In the genomic region with DNA sequence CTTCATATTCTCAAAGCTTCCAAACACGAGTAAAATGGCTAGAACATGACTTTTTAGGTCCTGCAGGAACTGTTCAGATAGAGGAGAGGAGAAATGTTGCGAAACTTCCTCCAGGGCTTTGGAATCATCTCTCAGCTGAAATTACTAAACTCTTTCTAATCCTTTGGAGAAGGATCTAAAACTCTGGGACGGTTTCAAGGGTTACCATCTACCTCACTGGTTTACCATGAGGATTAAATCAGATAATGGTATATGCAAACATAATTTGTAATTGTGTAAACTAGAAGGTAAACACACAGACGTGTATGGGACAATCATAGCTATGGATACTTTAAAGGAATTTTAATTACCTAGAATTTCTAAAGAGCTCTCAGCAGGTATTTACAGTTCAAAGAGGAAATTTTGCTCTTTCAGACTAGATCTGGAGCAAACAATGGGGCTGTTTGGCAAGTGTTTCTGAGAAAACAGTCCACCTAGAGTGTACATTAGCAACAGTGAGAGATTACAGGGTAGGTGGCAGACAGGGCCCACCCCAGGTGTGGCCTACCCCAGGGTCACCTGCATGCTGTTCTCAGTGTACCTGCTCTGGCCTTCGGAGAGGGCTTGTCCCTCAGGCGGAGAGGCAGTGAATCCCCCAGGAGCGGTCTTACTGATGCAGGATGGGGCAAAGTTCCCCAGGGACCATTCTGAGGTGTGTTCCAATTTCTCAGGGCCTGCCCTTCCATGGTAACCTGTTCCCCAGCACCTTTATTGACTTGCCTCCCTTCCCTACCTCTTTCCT, we compare ENCODE assay signal across 1 cellular context.
A peak's percentile ranks its signal among the peaks of the same experiment; 100 is the strongest.
TF ChIP-seq lines count a peak whose summit lies in the region.

No MANE protein-coding gene starts in this region.

TF ChIP-seq in HepG2, 621 proteins besides CTCF, POLR2A, EP300 and RAD21 (continued from another document and continues in another):
- TF ChIP-seq, protein P1, sequence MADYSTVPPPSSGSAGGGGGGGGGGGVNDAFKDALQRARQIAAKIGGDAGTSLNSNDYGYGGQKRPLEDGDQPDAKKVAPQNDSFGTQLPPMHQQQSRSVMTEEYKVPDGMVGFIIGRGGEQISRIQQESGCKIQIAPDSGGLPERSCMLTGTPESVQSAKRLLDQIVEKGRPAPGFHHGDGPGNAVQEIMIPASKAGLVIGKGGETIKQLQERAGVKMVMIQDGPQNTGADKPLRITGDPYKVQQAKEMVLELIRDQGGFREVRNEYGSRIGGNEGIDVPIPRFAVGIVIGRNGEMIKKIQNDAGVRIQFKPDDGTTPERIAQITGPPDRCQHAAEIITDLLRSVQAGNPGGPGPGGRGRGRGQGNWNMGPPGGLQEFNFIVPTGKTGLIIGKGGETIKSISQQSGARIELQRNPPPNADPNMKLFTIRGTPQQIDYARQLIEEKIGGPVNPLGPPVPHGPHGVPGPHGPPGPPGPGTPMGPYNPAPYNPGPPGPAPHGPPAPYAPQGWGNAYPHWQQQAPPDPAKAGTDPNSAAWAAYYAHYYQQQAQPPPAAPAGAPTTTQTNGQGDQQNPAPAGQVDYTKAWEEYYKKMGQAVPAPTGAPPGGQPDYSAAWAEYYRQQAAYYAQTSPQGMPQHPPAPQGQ (CRISPR knock-in tag; IDR thresholded peaks at IDR 0.05; ENCODE audit: borderline replicate concordance), result no peak
- TF ChIP-seq RCOR2 (CRISPR knock-in tag; IDR thresholded peaks at IDR 0.05) (peak; percentile 94), HHEX (CRISPR knock-in tag; IDR thresholded peaks at IDR 0.05) (peak; percentile 94), GATAD2A (CRISPR knock-in tag; IDR thresholded peaks at IDR 0.05) (peak; percentile 96), ZNF850 (CRISPR knock-in tag; conservative IDR thresholded peaks at IDR 0.05) (no peak), ZBTB8A (CRISPR knock-in tag; IDR thresholded peaks at IDR 0.05; ENCODE audit: borderline replicate concordance, low read depth) (no peak), RFXANK (CRISPR knock-in tag; IDR thresholded peaks at IDR 0.05) (no peak), FOXJ3 (CRISPR knock-in tag; IDR thresholded peaks at IDR 0.05; ENCODE audit: borderline replicate concordance) (peak; percentile 98), SNAI1 (CRISPR knock-in tag; IDR thresholded peaks at IDR 0.05; ENCODE audit: borderline replicate concordance) (0 out of 2 replicates have a peak, but pooled peaks have one; percentile 63), ZNF782 (CRISPR knock-in tag; IDR thresholded peaks at IDR 0.05; ENCODE audit: borderline replicate concordance) (no peak), ZBTB20 (CRISPR knock-in tag; IDR thresholded peaks at IDR 0.05; ENCODE audit: borderline replicate concordance, low read depth) (peak; percentile 96; the same call in 1 of the 2 replicates), RXRB (CRISPR knock-in tag; IDR thresholded peaks at IDR 0.05; ENCODE audit: borderline replicate concordance) (peak; percentile 66), ZNF816 (CRISPR knock-in tag; IDR thresholded peaks at IDR 0.05; ENCODE audit: borderline replicate concordance) (no peak), JUN (CRISPR knock-in tag; IDR thresholded peaks at IDR 0.05) (peak; percentile 64; the same call in 1 of the 2 replicates), ATF1 (CRISPR knock-in tag; IDR thresholded peaks at IDR 0.05) (peak; percentile 61; the same call in 1 of the 2 replicates), FOSL1 (CRISPR knock-in tag; IDR thresholded peaks at IDR 0.05; ENCODE audit: borderline replicate concordance) (0 out of 2 replicates have a peak, but pooled peaks have one; percentile 53), CREM (IDR thresholded peaks at IDR 0.05) (peak; percentile 95), CREM (CRISPR knock-in tag; IDR thresholded peaks at IDR 0.05) (no peak), PHF21A (CRISPR knock-in tag; IDR thresholded peaks at IDR 0.05) (peak; percentile 92), STAG1 (CRISPR knock-in tag; IDR thresholded peaks at IDR 0.05) (peak; percentile 9; the same call in 1 of the 2 replicates), NPAS2 (CRISPR knock-in tag; IDR thresholded peaks at IDR 0.05; ENCODE audit: borderline replicate concordance) (no peak), SOX5 (CRISPR knock-in tag; IDR thresholded peaks at IDR 0.05; ENCODE audit: borderline replicate concordance) (peak; percentile 99), GABPA (IDR thresholded peaks at IDR 0.05; ENCODE audit: low read depth, low read length) (no peak), GABPA (CRISPR knock-in tag; IDR thresholded peaks at IDR 0.05; ENCODE audit: low read depth) (peak; percentile 23; the same call in 1 of the 2 replicates), NR2F6 (IDR thresholded peaks at IDR 0.05) (peak; percentile 88), NR2F6 (CRISPR knock-in tag; IDR thresholded peaks at IDR 0.05) (peak; percentile 79)
- TF ChIP-seq, protein P2, sequence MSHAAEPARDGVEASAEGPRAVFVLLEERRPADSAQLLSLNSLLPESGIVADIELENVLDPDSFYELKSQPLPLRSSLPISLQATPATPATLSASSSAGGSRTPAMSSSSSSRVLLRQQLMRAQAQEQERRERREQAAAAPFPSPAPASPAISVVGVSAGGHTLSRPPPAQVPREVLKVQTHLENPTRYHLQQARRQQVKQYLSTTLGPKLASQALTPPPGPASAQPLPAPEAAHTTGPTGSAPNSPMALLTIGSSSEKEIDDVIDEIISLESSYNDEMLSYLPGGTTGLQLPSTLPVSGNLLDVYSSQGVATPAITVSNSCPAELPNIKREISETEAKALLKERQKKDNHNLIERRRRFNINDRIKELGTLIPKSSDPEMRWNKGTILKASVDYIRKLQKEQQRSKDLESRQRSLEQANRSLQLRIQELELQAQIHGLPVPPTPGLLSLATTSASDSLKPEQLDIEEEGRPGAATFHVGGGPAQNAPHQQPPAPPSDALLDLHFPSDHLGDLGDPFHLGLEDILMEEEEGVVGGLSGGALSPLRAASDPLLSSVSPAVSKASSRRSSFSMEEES (CRISPR knock-in tag; IDR thresholded peaks at IDR 0.05), result peak; percentile 67
- TF ChIP-seq, protein P3, sequence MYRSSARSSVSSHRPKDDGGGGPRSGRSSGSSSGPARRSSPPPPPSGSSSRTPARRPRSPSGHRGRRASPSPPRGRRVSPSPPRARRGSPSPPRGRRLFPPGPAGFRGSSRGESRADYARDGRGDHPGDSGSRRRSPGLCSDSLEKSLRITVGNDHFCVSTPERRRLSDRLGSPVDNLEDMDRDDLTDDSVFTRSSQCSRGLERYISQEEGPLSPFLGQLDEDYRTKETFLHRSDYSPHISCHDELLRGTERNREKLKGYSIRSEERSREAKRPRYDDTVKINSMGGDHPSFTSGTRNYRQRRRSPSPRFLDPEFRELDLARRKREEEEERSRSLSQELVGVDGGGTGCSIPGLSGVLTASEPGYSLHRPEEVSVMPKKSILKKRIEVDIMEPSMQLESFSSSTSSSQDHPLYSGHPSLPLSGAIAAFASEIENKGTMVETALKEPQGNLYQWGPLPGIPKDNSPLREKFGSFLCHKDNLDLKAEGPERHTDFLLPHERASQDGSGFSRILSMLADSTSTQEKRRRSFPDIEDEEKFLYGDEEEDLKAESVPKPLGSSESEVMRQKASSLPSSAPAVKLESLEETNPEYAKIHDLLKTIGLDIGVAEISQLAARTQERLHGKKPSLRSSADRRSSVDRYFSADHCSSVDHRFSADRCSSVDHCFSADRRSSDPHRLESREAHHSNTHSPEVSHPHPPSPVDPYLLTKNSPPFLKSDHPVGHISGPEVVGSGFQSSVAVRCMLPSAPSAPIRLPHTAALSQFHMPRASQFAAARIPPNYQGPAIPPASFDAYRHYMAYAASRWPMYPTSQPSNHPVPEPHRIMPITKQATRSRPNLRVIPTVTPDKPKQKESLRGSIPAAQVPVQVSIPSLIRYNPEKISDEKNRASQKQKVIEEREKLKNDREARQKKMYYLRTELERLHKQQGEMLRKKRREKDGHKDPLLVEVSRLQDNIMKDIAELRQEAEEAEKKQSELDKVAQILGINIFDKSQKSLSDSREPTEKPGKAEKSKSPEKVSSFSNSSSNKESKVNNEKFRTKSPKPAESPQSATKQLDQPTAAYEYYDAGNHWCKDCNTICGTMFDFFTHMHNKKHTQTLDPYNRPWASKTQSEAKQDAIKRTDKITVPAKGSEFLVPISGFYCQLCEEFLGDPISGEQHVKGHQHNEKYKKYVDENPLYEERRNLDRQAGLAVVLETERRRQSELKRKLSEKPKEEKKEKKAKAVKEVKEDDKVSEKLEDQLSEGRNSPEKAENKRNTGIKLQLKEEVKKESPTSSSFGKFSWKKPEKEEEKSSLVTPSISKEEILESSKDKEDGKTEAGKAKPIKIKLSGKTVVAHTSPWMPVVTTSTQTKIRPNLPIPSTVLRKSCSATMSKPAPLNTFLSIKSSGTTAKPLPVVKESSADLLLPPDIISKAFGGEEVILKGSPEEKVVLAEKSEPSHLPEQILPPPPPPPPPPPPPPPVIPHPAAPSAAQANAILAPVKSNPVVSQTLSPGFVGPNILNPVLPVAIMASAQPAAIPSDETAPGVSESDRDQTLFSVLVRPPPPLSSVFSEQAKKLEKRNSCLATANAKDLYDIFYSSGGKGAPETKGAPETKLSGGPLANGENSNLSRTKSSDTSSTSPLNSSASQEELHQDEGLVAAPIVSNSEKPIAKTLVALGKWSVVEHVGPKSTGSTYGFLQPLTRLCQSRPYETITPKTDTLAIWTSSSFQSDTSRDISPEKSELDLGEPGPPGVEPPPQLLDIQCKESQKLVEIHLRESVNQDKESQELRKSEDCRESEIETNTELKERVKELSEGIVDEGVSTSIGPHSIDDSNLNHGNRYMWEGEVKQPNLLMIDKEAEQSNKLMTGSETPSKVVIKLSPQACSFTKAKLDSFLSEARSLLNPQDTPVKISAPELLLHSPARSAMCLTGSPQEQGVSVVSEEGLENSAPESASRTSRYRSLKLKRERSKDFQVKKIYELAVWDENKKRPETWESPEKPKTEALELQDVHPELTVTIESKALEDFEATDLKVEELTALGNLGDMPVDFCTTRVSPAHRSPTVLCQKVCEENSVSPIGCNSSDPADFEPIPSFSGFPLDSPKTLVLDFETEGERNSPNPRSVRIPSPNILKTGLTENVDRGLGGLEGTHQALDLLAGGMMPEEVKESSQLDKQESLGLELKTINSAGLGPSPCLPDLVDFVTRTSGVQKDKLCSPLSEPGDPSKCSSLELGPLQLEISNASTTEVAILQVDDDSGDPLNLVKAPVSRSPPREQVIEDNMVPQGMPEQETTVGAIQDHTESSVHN (CRISPR knock-in tag; IDR thresholded peaks at IDR 0.05), result no peak
- TF ChIP-seq, protein P4, sequence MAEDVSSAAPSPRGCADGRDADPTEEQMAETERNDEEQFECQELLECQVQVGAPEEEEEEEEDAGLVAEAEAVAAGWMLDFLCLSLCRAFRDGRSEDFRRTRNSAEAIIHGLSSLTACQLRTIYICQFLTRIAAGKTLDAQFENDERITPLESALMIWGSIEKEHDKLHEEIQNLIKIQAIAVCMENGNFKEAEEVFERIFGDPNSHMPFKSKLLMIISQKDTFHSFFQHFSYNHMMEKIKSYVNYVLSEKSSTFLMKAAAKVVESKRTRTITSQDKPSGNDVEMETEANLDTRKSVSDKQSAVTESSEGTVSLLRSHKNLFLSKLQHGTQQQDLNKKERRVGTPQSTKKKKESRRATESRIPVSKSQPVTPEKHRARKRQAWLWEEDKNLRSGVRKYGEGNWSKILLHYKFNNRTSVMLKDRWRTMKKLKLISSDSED (CRISPR knock-in tag; IDR thresholded peaks at IDR 0.05), result no peak
- TF ChIP-seq, protein P5, sequence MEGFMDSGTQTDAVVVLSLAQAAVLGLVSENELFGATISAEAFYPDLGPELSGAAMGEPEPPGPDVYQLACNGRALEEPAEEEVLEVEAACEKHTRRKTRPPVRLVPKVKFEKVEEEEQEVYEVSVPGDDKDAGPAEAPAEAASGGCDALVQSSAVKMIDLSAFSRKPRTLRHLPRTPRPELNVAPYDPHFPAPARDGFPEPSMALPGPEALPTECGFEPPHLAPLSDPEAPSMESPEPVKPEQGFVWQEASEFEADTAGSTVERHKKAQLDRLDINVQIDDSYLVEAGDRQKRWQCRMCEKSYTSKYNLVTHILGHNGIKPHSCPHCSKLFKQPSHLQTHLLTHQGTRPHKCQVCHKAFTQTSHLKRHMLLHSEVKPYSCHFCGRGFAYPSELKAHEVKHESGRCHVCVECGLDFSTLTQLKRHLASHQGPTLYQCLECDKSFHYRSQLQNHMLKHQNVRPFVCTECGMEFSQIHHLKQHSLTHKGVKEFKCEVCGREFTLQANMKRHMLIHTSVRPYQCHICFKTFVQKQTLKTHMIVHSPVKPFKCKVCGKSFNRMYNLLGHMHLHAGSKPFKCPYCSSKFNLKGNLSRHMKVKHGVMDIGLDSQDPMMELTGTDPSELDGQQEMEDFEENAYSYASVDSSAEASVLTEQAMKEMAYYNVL (CRISPR knock-in tag; IDR thresholded peaks at IDR 0.05; ENCODE audit: borderline replicate concordance), result peak; percentile 61; the same call in 1 of the 2 replicates
- TF ChIP-seq, protein P6, sequence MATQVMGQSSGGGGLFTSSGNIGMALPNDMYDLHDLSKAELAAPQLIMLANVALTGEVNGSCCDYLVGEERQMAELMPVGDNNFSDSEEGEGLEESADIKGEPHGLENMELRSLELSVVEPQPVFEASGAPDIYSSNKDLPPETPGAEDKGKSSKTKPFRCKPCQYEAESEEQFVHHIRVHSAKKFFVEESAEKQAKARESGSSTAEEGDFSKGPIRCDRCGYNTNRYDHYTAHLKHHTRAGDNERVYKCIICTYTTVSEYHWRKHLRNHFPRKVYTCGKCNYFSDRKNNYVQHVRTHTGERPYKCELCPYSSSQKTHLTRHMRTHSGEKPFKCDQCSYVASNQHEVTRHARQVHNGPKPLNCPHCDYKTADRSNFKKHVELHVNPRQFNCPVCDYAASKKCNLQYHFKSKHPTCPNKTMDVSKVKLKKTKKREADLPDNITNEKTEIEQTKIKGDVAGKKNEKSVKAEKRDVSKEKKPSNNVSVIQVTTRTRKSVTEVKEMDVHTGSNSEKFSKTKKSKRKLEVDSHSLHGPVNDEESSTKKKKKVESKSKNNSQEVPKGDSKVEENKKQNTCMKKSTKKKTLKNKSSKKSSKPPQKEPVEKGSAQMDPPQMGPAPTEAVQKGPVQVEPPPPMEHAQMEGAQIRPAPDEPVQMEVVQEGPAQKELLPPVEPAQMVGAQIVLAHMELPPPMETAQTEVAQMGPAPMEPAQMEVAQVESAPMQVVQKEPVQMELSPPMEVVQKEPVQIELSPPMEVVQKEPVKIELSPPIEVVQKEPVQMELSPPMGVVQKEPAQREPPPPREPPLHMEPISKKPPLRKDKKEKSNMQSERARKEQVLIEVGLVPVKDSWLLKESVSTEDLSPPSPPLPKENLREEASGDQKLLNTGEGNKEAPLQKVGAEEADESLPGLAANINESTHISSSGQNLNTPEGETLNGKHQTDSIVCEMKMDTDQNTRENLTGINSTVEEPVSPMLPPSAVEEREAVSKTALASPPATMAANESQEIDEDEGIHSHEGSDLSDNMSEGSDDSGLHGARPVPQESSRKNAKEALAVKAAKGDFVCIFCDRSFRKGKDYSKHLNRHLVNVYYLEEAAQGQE (IDR thresholded peaks at IDR 0.05; ENCODE audit: borderline replicate concordance in 1 of 2, low read depth in 1 of 2, low read length in 2 of 2), result peak in 1 of 2 experiments; percentile 53; a peak in 1 of 4 replicates
- TF ChIP-seq, protein P7, sequence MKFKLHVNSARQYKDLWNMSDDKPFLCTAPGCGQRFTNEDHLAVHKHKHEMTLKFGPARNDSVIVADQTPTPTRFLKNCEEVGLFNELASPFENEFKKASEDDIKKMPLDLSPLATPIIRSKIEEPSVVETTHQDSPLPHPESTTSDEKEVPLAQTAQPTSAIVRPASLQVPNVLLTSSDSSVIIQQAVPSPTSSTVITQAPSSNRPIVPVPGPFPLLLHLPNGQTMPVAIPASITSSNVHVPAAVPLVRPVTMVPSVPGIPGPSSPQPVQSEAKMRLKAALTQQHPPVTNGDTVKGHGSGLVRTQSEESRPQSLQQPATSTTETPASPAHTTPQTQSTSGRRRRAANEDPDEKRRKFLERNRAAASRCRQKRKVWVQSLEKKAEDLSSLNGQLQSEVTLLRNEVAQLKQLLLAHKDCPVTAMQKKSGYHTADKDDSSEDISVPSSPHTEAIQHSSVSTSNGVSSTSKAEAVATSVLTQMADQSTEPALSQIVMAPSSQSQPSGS (CRISPR knock-in tag; IDR thresholded peaks at IDR 0.05), result peak; percentile 94
- TF ChIP-seq, protein P8, sequence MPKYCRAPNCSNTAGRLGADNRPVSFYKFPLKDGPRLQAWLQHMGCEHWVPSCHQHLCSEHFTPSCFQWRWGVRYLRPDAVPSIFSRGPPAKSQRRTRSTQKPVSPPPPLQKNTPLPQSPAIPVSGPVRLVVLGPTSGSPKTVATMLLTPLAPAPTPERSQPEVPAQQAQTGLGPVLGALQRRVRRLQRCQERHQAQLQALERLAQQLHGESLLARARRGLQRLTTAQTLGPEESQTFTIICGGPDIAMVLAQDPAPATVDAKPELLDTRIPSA (CRISPR knock-in tag; IDR thresholded peaks at IDR 0.05; ENCODE audit: borderline replicate concordance), result no peak
